8 cellular contexts compared by ENCODE assay signal in the genomic region with DNA sequence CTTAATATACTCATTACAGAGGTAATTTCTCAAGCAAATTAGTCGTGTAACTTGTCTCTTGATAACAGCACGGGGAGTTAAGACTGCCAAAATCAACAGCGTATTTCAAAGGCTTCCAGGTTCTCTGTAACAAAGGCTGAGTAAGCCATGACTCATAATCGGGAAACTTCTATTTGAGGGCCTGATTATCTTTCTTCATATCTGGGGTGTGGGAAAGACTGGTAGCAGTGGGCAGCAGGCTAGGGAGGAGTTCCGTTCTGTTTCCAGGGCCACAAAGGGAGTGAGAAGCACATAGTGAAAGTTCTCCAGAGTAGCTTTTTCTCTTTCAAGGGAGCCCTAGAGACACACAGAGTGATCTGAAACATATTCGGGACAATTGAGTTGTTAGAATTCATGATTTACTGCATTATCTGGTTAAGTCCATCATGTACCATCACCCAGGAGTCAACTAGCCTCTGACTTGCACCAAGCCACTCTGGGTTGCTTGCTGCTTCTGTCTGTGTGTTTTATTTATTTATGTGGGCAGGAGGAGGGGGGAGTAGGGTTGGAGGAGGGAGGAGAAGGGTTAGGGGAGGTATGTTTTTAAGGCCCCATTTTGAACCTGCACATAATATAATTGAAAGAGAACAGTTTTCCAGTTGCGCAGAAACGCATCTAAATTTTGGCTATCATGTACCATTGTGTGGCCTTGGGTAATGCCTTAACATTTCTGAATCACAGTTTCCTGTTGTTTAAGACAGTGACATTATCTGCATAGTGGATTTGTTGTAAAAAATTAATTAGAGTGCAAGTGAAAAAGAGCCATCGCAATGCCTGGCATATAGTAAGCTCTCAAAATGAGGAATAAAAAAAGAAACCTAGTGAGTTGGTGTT.
DNase-seq lines count a peak whose midpoint lies in the region; ATAC-seq and TF ChIP-seq lines count a peak whose summit lies in the region.
"Had no signal": no experiment of that assay in that cellular context is flagged by ENCODE, and none has a peak within 500 bp of the region (broad histone marks: within the 10 kb centered on the region; RNA-seq: fewer than 3 reads in every experiment).

No MANE protein-coding gene starts in this region.

- no peaks in the 10 kb centered on the region for H3K36me3 ChIP-seq in RWPE2 (ENCODE audit: low read depth)
- H3K36me3 ChIP-seq: SJCRH30 had no signal

- H3K27me3 ChIP-seq in RWPE2 (ENCODE audit: insufficient read depth, poor library complexity, severe bottlenecking), result no peaks in the 10 kb centered on the region
- H3K27me3 ChIP-seq: SJCRH30 had no signal

- peaks cover 33% of the 10 kb centered on the region for H3K4me1 ChIP-seq in RWPE2 (ENCODE audit: insufficient read depth, poor library complexity, severe bottlenecking)

- ATAC-seq in RWPE2 (ENCODE audit: low read depth), result peak; percentile 98

- peak; percentile 95 for DNase-seq in HS-5 (ENCODE audit: low read depth)
- peak; percentile 63 for DNase-seq in RWPE2 (ENCODE audit: low spot score)
- peak; percentile 41 for DNase-seq in fibroblast of the conjunctiva (ENCODE audit: low read depth)
- DNase-seq in pons (ENCODE audit: low spot score), result peak; percentile 41
- no peak for DNase-seq in SKM-1 (lab: John Stamatoyannopoulos, UW; ENCODE audit: unreplicated experiment)
- DNase-seq in stimulated activated CD4-positive, alpha-beta T cell treated with anti-CD3 and anti-CD28 coated beads, Interleukin-2, amount 100 ng/mL, for 48 hours, result no peak
- DNase-seq in NCI-H524 (lab: John Stamatoyannopoulos, UW), result no peak

- no peak overlapping the region for H3K4me3 ChIP-seq in RWPE2 (ENCODE audit: severe bottlenecking)
- H3K4me3 ChIP-seq: SJCRH30 had no signal

- no peaks in the 10 kb centered on the region for H3K9me3 ChIP-seq in RWPE2 (ENCODE audit: severe bottlenecking)
- H3K9me3 ChIP-seq: SJCRH30 had no signal

- peak overlapping the region; percentile 75 for H3K27ac ChIP-seq in RWPE2 (ENCODE audit: poor library complexity, severe bottlenecking)
- H3K27ac ChIP-seq: SJCRH30 had no signal

- TF ChIP-seq CTCF in RWPE2 (IDR thresholded peaks at IDR 0.05; ENCODE audit: poor library complexity, severe bottlenecking), result no peak

Comparison
In these comparisons a context has a peak if more than half of its experiments do, and no peak if none do; other contexts are left out.
1. DNase-seq: peak in HS-5 (single experiment), RWPE2 (single experiment), fibroblast of the conjunctiva (single experiment) and pons (single experiment); none in SKM-1 (single experiment), stimulated activated CD4-positive, alpha-beta T cell treated with anti-CD3 and anti-CD28 coated beads, Interleukin-2, amount 100 ng/mL, for 48 hours (0 of 2) and NCI-H524 (0 of 2).